ENCODE assay signal across 13 cellular contexts in genomic region chr12:52872644-52873384, GRCh38. TPM values are rescaled to one million over a fixed set of nuclear protein-coding genes. Genes with fewer than 3 reads are reported as not detected.
DNase-seq lines count a peak whose midpoint lies in the region; ATAC-seq and TF ChIP-seq lines count a peak whose summit lies in the region.
"Had no signal": no experiment of that assay in that cellular context is flagged by ENCODE, and none has a peak within 500 bp of the region (broad histone marks: within the 10 kb centered on the region; RNA-seq: fewer than 3 reads in every experiment).

No MANE protein-coding gene starts in this region.

- H3K36me3 ChIP-seq in SJSA1 (no peaks in the 10 kb centered on the region), tibial nerve (no peaks in the 10 kb centered on the region)

- no peaks in the 10 kb centered on the region for H3K27me3 ChIP-seq in SJSA1 (replicated peaks)
- peaks cover 3% of the 10 kb centered on the region for H3K27me3 ChIP-seq in layer of hippocampus (ENCODE audit: control insufficient read depth, insufficient read depth, low read length)
- H3K27me3 ChIP-seq in tibial nerve = no peaks in the 10 kb centered on the region

- no peaks in the 10 kb centered on the region for H3K9me3 ChIP-seq in SJSA1 (replicated peaks)
- no peaks in the 10 kb centered on the region for H3K9me3 ChIP-seq in tibial nerve

- ATAC-seq in activated T-cell treated with anti-CD3 and anti-CD28 coated beads, Interleukin-2, amount 50 U/mL, for 4 hours = no peak
- no peak for ATAC-seq in GM19023 (IDR thresholded peaks at IDR 0.05; ENCODE audit: unreplicated experiment)
- no peak for ATAC-seq in GM21515 (IDR thresholded peaks at IDR 0.05; ENCODE audit: unreplicated experiment)

- TF ChIP-seq EP300 in tibial nerve (IDR thresholded peaks at IDR 0.05) = no peak

- H3K4me3 Mint-ChIP-seq in activated T-cell treated with anti-CD3 and anti-CD28 coated beads, Interleukin-2, amount 50 U/mL, for 4 hours = peak overlapping the region; percentile 74
- H3K4me3 Mint-ChIP-seq in activated T-cell treated with anti-CD3 and anti-CD28 coated beads, Interleukin-2, amount 50 U/mL, for 24 hours = no peak overlapping the region

- H3K9me3 Mint-ChIP-seq in activated T-cell treated with anti-CD3 and anti-CD28 coated beads, Interleukin-2, amount 50 U/mL, for 4 hours = no peaks in the 10 kb centered on the region
- no peaks in the 10 kb centered on the region for H3K9me3 Mint-ChIP-seq in activated T-cell treated with anti-CD3 and anti-CD28 coated beads, Interleukin-2, amount 50 U/mL, for 24 hours

- H3K27ac Mint-ChIP-seq in activated T-cell treated with anti-CD3 and anti-CD28 coated beads, Interleukin-2, amount 50 U/mL, for 24 hours = no peak overlapping the region

- no peaks in the 10 kb centered on the region for H3K27me3 Mint-ChIP-seq in activated T-cell treated with anti-CD3 and anti-CD28 coated beads, Interleukin-2, amount 50 U/mL, for 4 hours (ENCODE audit: low read depth)
- peaks cover 7% of the 10 kb centered on the region for H3K27me3 Mint-ChIP-seq in activated T-cell treated with anti-CD3 and anti-CD28 coated beads, Interleukin-2, amount 50 U/mL, for 24 hours

- no peak overlapping the region for H3K4me3 ChIP-seq in SJSA1
- no peak overlapping the region for H3K4me3 ChIP-seq in tibial nerve

- H3K4me1 ChIP-seq in SJSA1 (replicated peaks) = peaks cover 58% of the 10 kb centered on the region
- H3K4me1 ChIP-seq in tibial nerve = peaks cover 0 to 67% (median 38%) of the 10 kb centered on the region in 4 donors

- H3K27ac ChIP-seq in SJSA1 (peak overlapping the region; percentile 100), layer of hippocampus (ENCODE audit: low read depth, low read length) (peak overlapping the region; percentile 17), tibial nerve (peak overlapping the region; percentile 82 to 95 (median 90))

- H3K4me1 Mint-ChIP-seq in activated T-cell treated with anti-CD3 and anti-CD28 coated beads, Interleukin-2, amount 50 U/mL, for 4 hours (ENCODE audit: low read depth) = peaks cover 28% of the 10 kb centered on the region
- peaks cover 26% of the 10 kb centered on the region for H3K4me1 Mint-ChIP-seq in activated T-cell treated with anti-CD3 and anti-CD28 coated beads, Interleukin-2, amount 50 U/mL, for 24 hours (ENCODE audit: low read depth)

- WGBS in tibial nerve, 2 donors = 86 to 89% methylated on average over 13 of the region's 13 CpGs

- DNase-seq in activated T-cell treated with anti-CD3 and anti-CD28 coated beads, Interleukin-2, amount 50 U/mL, for 4 hours = no peak
- no peak for DNase-seq in activated T-cell treated with anti-CD3 and anti-CD28 coated beads, Interleukin-2, amount 50 U/mL, for 24 hours
- DNase-seq in SJSA1 (ENCODE audit: low read depth in 1 of 2, low spot score in 2 of 2) (peak in 1 of 2 experiments; percentile 19), tibial nerve (ENCODE audit: low spot score in 2 of 2) (no peak), iPS-NIHi11 (ENCODE audit: low spot score) (no peak)
- DNase-seq: amniotic stem cell; NCI-H1694; nucleus accumbens; stimulated activated CD4-positive, alpha-beta T cell treated with anti-CD3 and anti-CD28 coated beads, Interleukin-2, amount 100 ng/mL, for 24 hours; substantia nigra had no signal

- TF ChIP-seq CTCF in tibial nerve (IDR thresholded peaks at IDR 0.05) = no peak

- H3K36me3 Mint-ChIP-seq in activated T-cell treated with anti-CD3 and anti-CD28 coated beads, Interleukin-2, amount 50 U/mL, for 4 hours (ENCODE audit: insufficient read depth) = no peaks in the 10 kb centered on the region
- no peaks in the 10 kb centered on the region for H3K36me3 Mint-ChIP-seq in activated T-cell treated with anti-CD3 and anti-CD28 coated beads, Interleukin-2, amount 50 U/mL, for 24 hours (ENCODE audit: low read depth)

- TF ChIP-seq POLR2A in tibial nerve (IDR thresholded peaks at IDR 0.05) = no peak

RNA-seq across cellular contexts. Expression of gene KRT78, which starts 24.0 kb away (rescaled TPM):
- total RNA-seq in activated T-cell treated with anti-CD3 and anti-CD28 coated beads, Interleukin-2, amount 50 U/mL, for 4 hours = not detected
- total RNA-seq in SJSA1 (2014; rRNA removed; shearing (Covaris generic)) = 0.21 TPM in 1 of 2 replicates, not detected in the other
- 10 to 100 TPM in 1 of 4 donors, not detected in 3; 10.8 TPM for total RNA-seq in tibial nerve

RNA-seq across cellular contexts. Expression of gene KRT8, which starts 32.1 kb away (rescaled TPM):
- total RNA-seq in activated T-cell treated with anti-CD3 and anti-CD28 coated beads, Interleukin-2, amount 50 U/mL, for 4 hours = 1 to 10 TPM; 4.2 to 6.0 (median 4.5) TPM
- 2.8 and 7.0 TPM in 2 replicates for total RNA-seq in SJSA1 (2014; rRNA removed; shearing (Covaris generic))
- total RNA-seq in tibial nerve = 10 to 100 TPM in 2 of 4 donors, 1 to 10 TPM in 1, under 1 TPM in 1; 0.20 to 19.7 (median 10.2) TPM

RNA-seq across cellular contexts. Expression of gene KRT79, which starts 38.7 kb away (rescaled TPM):
- total RNA-seq in activated T-cell treated with anti-CD3 and anti-CD28 coated beads, Interleukin-2, amount 50 U/mL, for 4 hours = under 1 TPM in 2 of 3 donors, not detected in 1; 0.10 to 0.16 TPM
- total RNA-seq in SJSA1 (2014; rRNA removed; shearing (Covaris generic)) = 0.08 and 1.1 TPM in 2 replicates
- total RNA-seq in tibial nerve = 1 to 10 TPM in 1 of 4 donors, not detected in 3; 3.9 TPM

RNA-seq across cellular contexts. Expression of gene KRT4, which starts 58.9 kb away (rescaled TPM):
- not detected for total RNA-seq in activated T-cell treated with anti-CD3 and anti-CD28 coated beads, Interleukin-2, amount 50 U/mL, for 4 hours
- total RNA-seq in SJSA1 (2014; rRNA removed; shearing (Covaris generic)) = not detected in 2 replicates
- not detected for total RNA-seq in tibial nerve

Comparison
In these comparisons a context has a peak if more than half of its experiments do, and no peak if none do; other contexts are left out.
1. H3K27ac ChIP-seq: peak in every context shown above with its lines; median percentile 100 in SJSA1; 90 in tibial nerve; 17 in layer of hippocampus.